11 cellular contexts compared by ENCODE assay signal in genomic region chr15:63517614-63518013, GRCh38. TPM values are rescaled to one million over a fixed set of nuclear protein-coding genes. Genes with fewer than 3 reads are reported as not detected.
DNase-seq lines count a peak whose midpoint lies in the region; ATAC-seq and TF ChIP-seq lines count a peak whose summit lies in the region.
"Had no signal": no experiment of that assay in that cellular context is flagged by ENCODE, and none has a peak within 500 bp of the region (broad histone marks: within the 10 kb centered on the region; RNA-seq: fewer than 3 reads in every experiment).

No MANE protein-coding gene starts in this region.

- DNase-seq in activated CD4-positive, alpha-beta memory T cell treated with anti-CD3 and anti-CD28 coated beads for 36 hours = no peak
- no peak for DNase-seq in activated CD4-positive, alpha-beta memory T cell treated with anti-CD3 and anti-CD28 coated beads, Interleukin-2, amount 10 ng/mL, durations not matched to agents 7 days and 5 days
- DNase-seq in iPS-NIHi11 (ENCODE audit: low spot score) = peak; percentile 37
- DNase-seq in activated gamma-delta T cell (lab: John Stamatoyannopoulos, UW) = no peak
- DNase-seq in DMS 273 (lab: John Stamatoyannopoulos, UW; ENCODE audit: unreplicated experiment) = no peak
- DNase-seq: NCI-H748 treated with DMSO at 0.1 percent for 48 hours; stimulated activated CD8-positive, alpha-beta memory T cell treated with anti-CD3 and anti-CD28 coated beads, Interleukin-4, amount 100 ng/mL, for 48 hours had no signal

- no peaks in the 10 kb centered on the region for H3K27me3 Mint-ChIP-seq in activated CD4-positive, alpha-beta memory T cell treated with anti-CD3 and anti-CD28 coated beads for 36 hours
- H3K27me3 Mint-ChIP-seq in activated CD4-positive, alpha-beta memory T cell treated with anti-CD3 and anti-CD28 coated beads, Interleukin-2, amount 10 ng/mL, durations not matched to agents 7 days and 5 days = no peaks in the 10 kb centered on the region
- H3K27me3 Mint-ChIP-seq in stimulated activated naive CD8-positive, alpha-beta T cell treated with anti-CD3 and anti-CD28 coated beads, Interleukin-15, Interleukin-2, amounts not matched to agents 100 ng/mL and 50 ng/mL, for 24 hours = no peaks in the 10 kb centered on the region

- ATAC-seq in HG03175 (IDR thresholded peaks at IDR 0.05; ENCODE audit: unreplicated experiment) = no peak

- H3K27ac Mint-ChIP-seq in activated CD4-positive, alpha-beta memory T cell treated with anti-CD3 and anti-CD28 coated beads for 36 hours = peak overlapping the region; percentile 13
- H3K27ac Mint-ChIP-seq in activated CD4-positive, alpha-beta memory T cell treated with anti-CD3 and anti-CD28 coated beads, Interleukin-2, amount 10 ng/mL, durations not matched to agents 7 days and 5 days = no peak overlapping the region
- H3K27ac Mint-ChIP-seq in stimulated activated naive CD8-positive, alpha-beta T cell treated with anti-CD3 and anti-CD28 coated beads, Interleukin-15, Interleukin-2, amounts not matched to agents 100 ng/mL and 50 ng/mL, for 24 hours = peak overlapping the region; percentile 28

- no peaks in the 10 kb centered on the region for H3K36me3 Mint-ChIP-seq in activated CD4-positive, alpha-beta memory T cell treated with anti-CD3 and anti-CD28 coated beads for 36 hours
- H3K36me3 Mint-ChIP-seq in activated CD4-positive, alpha-beta memory T cell treated with anti-CD3 and anti-CD28 coated beads, Interleukin-2, amount 10 ng/mL, durations not matched to agents 7 days and 5 days (ENCODE audit: low read depth) = peaks cover 4% of the 10 kb centered on the region
- no peaks in the 10 kb centered on the region for H3K36me3 Mint-ChIP-seq in stimulated activated naive CD8-positive, alpha-beta T cell treated with anti-CD3 and anti-CD28 coated beads, Interleukin-15, Interleukin-2, amounts not matched to agents 100 ng/mL and 50 ng/mL, for 24 hours (ENCODE audit: low read depth)

- H3K27ac ChIP-seq in VCaP = peak overlapping the region; percentile 29
- H3K27ac ChIP-seq: KMS-11 had no signal

- H3K4me1 Mint-ChIP-seq in activated CD4-positive, alpha-beta memory T cell treated with anti-CD3 and anti-CD28 coated beads for 36 hours (ENCODE audit: low read depth) = peaks cover 85% of the 10 kb centered on the region
- H3K4me1 Mint-ChIP-seq in activated CD4-positive, alpha-beta memory T cell treated with anti-CD3 and anti-CD28 coated beads, Interleukin-2, amount 10 ng/mL, durations not matched to agents 7 days and 5 days = peaks cover 51% of the 10 kb centered on the region
- peaks cover 97% of the 10 kb centered on the region for H3K4me1 Mint-ChIP-seq in stimulated activated naive CD8-positive, alpha-beta T cell treated with anti-CD3 and anti-CD28 coated beads, Interleukin-15, Interleukin-2, amounts not matched to agents 100 ng/mL and 50 ng/mL, for 24 hours (ENCODE audit: low read depth)

- no peak overlapping the region for H3K4me3 Mint-ChIP-seq in activated CD4-positive, alpha-beta memory T cell treated with anti-CD3 and anti-CD28 coated beads for 36 hours
- H3K4me3 Mint-ChIP-seq in activated CD4-positive, alpha-beta memory T cell treated with anti-CD3 and anti-CD28 coated beads, Interleukin-2, amount 10 ng/mL, durations not matched to agents 7 days and 5 days = no peak overlapping the region
- peak overlapping the region; percentile 42 for H3K4me3 Mint-ChIP-seq in stimulated activated naive CD8-positive, alpha-beta T cell treated with anti-CD3 and anti-CD28 coated beads, Interleukin-15, Interleukin-2, amounts not matched to agents 100 ng/mL and 50 ng/mL, for 24 hours

- CTCF ChIA-PET in activated CD4-positive, alpha-beta memory T cell treated with anti-CD3 and anti-CD28 coated beads for 36 hours (lab: Charles Lee) = interaction anchor here (0.8 to 1.3 kb wide), 4 partner anchors 12 to 51 kb away, joined by 3 to 5 read pairs (median 4); no protein-coding TSS in a partner anchor
- CTCF ChIA-PET in activated CD4-positive, alpha-beta memory T cell treated with anti-CD3 and anti-CD28 coated beads, Interleukin-2, amount 10 ng/mL, durations not matched to agents 7 days and 5 days (lab: Charles Lee) = interaction anchor here (1.9 to 4.2 kb wide), 3 partner anchors 12 to 51 kb away, joined by 10 to 11 read pairs (median 11); no protein-coding TSS in a partner anchor

- TF ChIP-seq CTCF in VCaP (conservative IDR thresholded peaks at IDR 0.05) = no peak

- H3K9me3 Mint-ChIP-seq in activated CD4-positive, alpha-beta memory T cell treated with anti-CD3 and anti-CD28 coated beads for 36 hours = no peaks in the 10 kb centered on the region
- H3K9me3 Mint-ChIP-seq in activated CD4-positive, alpha-beta memory T cell treated with anti-CD3 and anti-CD28 coated beads, Interleukin-2, amount 10 ng/mL, durations not matched to agents 7 days and 5 days = no peaks in the 10 kb centered on the region
- H3K9me3 Mint-ChIP-seq in stimulated activated naive CD8-positive, alpha-beta T cell treated with anti-CD3 and anti-CD28 coated beads, Interleukin-15, Interleukin-2, amounts not matched to agents 100 ng/mL and 50 ng/mL, for 24 hours = no peaks in the 10 kb centered on the region

- POLR2A ChIA-PET in activated CD4-positive, alpha-beta memory T cell treated with anti-CD3 and anti-CD28 coated beads for 36 hours (lab: Charles Lee) = interaction anchor here (1.0 to 1.7 kb wide), 2 partner anchors 12 to 76 kb away, joined by 3 to 4 read pairs; no protein-coding TSS in a partner anchor
- POLR2A ChIA-PET in activated CD4-positive, alpha-beta memory T cell treated with anti-CD3 and anti-CD28 coated beads, Interleukin-2, amount 10 ng/mL, durations not matched to agents 7 days and 5 days (lab: Charles Lee) = interaction anchor here (1.0 to 2.1 kb wide), 3 partner anchors 12 to 341 kb away, joined by 3 to 9 read pairs (median 4); no protein-coding TSS in a partner anchor

- intact Hi-C loops in activated CD4-positive, alpha-beta memory T cell treated with anti-CD3 and anti-CD28 coated beads for 36 hours (cut with micrococcal nuclease) = no loop called here

RNA-seq across cellular contexts. Expression of gene USP3, which starts 13.2 kb away (rescaled TPM):
- 10 to 100 TPM; 46.1 to 48.9 TPM for total RNA-seq in activated CD4-positive, alpha-beta memory T cell treated with anti-CD3 and anti-CD28 coated beads for 36 hours
- total RNA-seq in activated CD4-positive, alpha-beta memory T cell treated with anti-CD3 and anti-CD28 coated beads, Interleukin-2, amount 10 ng/mL, durations not matched to agents 7 days and 5 days = 10 to 100 TPM; 67.9 to 68.7 TPM
